Comparison of ENCODE assay signal across 9 cellular contexts in the genomic region with DNA sequence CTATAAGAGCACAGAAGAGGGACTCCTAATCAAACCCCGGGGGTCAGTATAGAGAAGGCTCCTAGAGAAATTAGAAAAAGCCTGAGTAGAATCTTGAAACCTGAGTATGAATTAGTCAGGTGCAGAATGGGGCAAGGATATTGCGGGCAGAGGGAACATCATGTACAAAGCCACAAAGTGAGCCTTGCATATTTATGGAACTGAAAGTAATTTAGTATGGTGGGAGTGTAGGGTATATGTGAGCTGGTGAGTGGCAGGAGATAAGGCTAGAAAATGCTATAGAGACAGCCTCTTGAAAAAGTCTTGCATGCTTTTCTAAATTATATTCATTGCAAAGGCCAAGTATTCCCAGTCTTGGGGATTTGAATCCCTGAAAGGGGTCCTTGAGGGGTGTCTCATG.
DNase-seq lines count a peak whose midpoint lies in the region; ATAC-seq and TF ChIP-seq lines count a peak whose summit lies in the region.
"Had no signal": no experiment of that assay in that cellular context is flagged by ENCODE, and none has a peak within 500 bp of the region (broad histone marks: within the 10 kb centered on the region; RNA-seq: fewer than 3 reads in every experiment).

No MANE protein-coding gene starts in this region.

- H3K9me3 ChIP-seq in T-helper 17 cell (ENCODE audit: control insufficient read depth, low read length, poor library complexity, severe bottlenecking) (no peaks in the 10 kb centered on the region), transverse colon (no peaks in the 10 kb centered on the region)

- WGBS in transverse colon (ENCODE audit: low coverage in 1 of 2), 2 donors = 65 to 85% methylated on average over 2 of the region's 2 CpGs

- H3K27me3 ChIP-seq in transverse colon = no peaks in the 10 kb centered on the region

- no peak overlapping the region for H3K4me3 ChIP-seq in transverse colon

- H3K36me3 ChIP-seq in transverse colon = no peaks in the 10 kb centered on the region

- TF ChIP-seq EP300 in transverse colon (IDR thresholded peaks at IDR 0.05; ENCODE audit: low read depth) = no peak

- H3K27ac Mint-ChIP-seq in T-helper 17 cell = peak overlapping the region; percentile 96

- H3K4me3 Mint-ChIP-seq in T-helper 17 cell = peak overlapping the region; percentile 43
- H3K4me3 Mint-ChIP-seq: neural crest cell had no signal

- peaks cover 7% of the 10 kb centered on the region for H3K36me3 Mint-ChIP-seq in T-helper 17 cell (ENCODE audit: low read depth)

- TF ChIP-seq CTCF in transverse colon (IDR thresholded peaks at IDR 0.05) = no peak

- in situ Hi-C loops in transverse colon (cut with MboI; ENCODE audit: low pct_ligation_motif_present in 1 of 4, low pct_unique_long_range_greater_than_20kb in 1 of 4, low sequenced_read_pairs in 3 of 4) = no loop called here

- H3K27ac ChIP-seq in transverse colon = peak overlapping the region in 2 of 4 donors; percentile 75 to 81

- no peak for TF ChIP-seq POLR2A in transverse colon (IDR thresholded peaks at IDR 0.05)

- H3K27me3 Mint-ChIP-seq in T-helper 17 cell = no peaks in the 10 kb centered on the region

- H3K4me1 Mint-ChIP-seq in T-helper 17 cell = peaks cover 81% of the 10 kb centered on the region

- intact Hi-C loops in transverse colon (cut with DNase I; ENCODE audit: low total_unique reads) = no loop called here

- ATAC-seq in HG03108 (IDR thresholded peaks at IDR 0.05; ENCODE audit: unreplicated experiment) = peak; percentile 50
- peak; percentile 42 for ATAC-seq in T-helper 17 cell

- peak; percentile 28 for DNase-seq in stimulated activated CD4-positive, alpha-beta T cell treated with anti-CD3 and anti-CD28 coated beads, Interleukin-15, amount 100 ng/mL, for 24 hours
- no peak for DNase-seq in stimulated activated CD4-positive, alpha-beta T cell treated with anti-CD3 and anti-CD28 coated beads, Interleukin-12 subunit alpha, Interleukin-12 subunit beta, amount 100 ng/mL, for 4 hours
- DNase-seq in T-helper 17 cell (no peak), transverse colon (peak; percentile 33), NCI-H1092 treated with DMSO at 0.1 percent for 48 hours (lab: John Stamatoyannopoulos, UW) (no peak), NCI-H748 treated with DMSO at 0.1 percent for 48 hours (lab: John Stamatoyannopoulos, UW) (no peak), NCI-H2227 treated with DMSO at 0.1 percent for 48 hours (lab: John Stamatoyannopoulos, UW) (no peak)

- H3K4me1 ChIP-seq in transverse colon = peaks cover 16 to 72% (median 26%) of the 10 kb centered on the region in 4 donors

Comparison
In these comparisons a context has a peak if more than half of its experiments do, and no peak if none do; other contexts are left out.
1. DNase-seq: peak in stimulated activated CD4-positive, alpha-beta T cell treated with anti-CD3 and anti-CD28 coated beads, Interleukin-15, amount 100 ng/mL, for 24 hours (single experiment) and transverse colon (single experiment); none in stimulated activated CD4-positive, alpha-beta T cell treated with anti-CD3 and anti-CD28 coated beads, Interleukin-12 subunit alpha, Interleukin-12 subunit beta, amount 100 ng/mL, for 4 hours (single experiment), T-helper 17 cell (0 of 3), NCI-H1092 treated with DMSO at 0.1 percent for 48 hours (single experiment), NCI-H748 treated with DMSO at 0.1 percent for 48 hours (single experiment) and NCI-H2227 treated with DMSO at 0.1 percent for 48 hours (single experiment).